In genomic region chr2:68855550-68855949, GRCh38 we compare ENCODE assay signal across 38 cellular contexts. TPM values are rescaled to one million over a fixed set of nuclear protein-coding genes. Genes with fewer than 3 reads are reported as not detected.
"Had no signal": no experiment of that assay in that cellular context is flagged by ENCODE, and none has a peak within 500 bp of the region (broad histone marks: within the 10 kb centered on the region; RNA-seq: fewer than 3 reads in every experiment).

No MANE protein-coding gene starts in this region.

- DNase-seq: activated CD4-positive, alpha-beta memory T cell treated with anti-CD3 and anti-CD28 coated beads, Interleukin-2, amount 10 ng/mL, durations not matched to agents 7 days and 5 days; activated CD4-positive, alpha-beta T cell treated with anti-CD3 and anti-CD28 coated beads for 1 hour; activated CD4-positive, alpha-beta T cell treated with anti-CD3 and anti-CD28 coated beads for 4 hours; activated CD4-positive, alpha-beta T cell treated with anti-CD3 and anti-CD28 coated beads, Interleukin-2, amount 10 ng/mL, durations not matched to agents 7 days and 5 days; activated CD4-positive, alpha-beta T cell treated with anti-CD3 and anti-CD28 coated beads, Interleukin-2, amount 50 U/mL, for 4 hours; activated CD8-positive, alpha-beta memory T cell treated with anti-CD3 and anti-CD28 coated beads, Interleukin-2, amount 50 U/mL, for 48 hours; activated gamma-delta T cell; activated naive CD4-positive, alpha-beta T cell; activated naive CD4-positive, alpha-beta T cell treated with anti-CD3 and anti-CD28 coated beads, Interleukin-2, amount 10 ng/mL, durations not matched to agents 7 days and 5 days; activated naive CD8-positive, alpha-beta T cell treated with anti-CD3 and anti-CD28 coated beads, Interleukin-2, amount 10 ng/mL, durations not matched to agents 7 days and 5 days; activated T-cell treated with anti-CD3 and anti-CD28 coated beads for 4 hours; activated T-cell treated with anti-CD3 and anti-CD28 coated beads, Interleukin-2, amount 50 U/mL, for 24 hours; activated T-cell treated with anti-CD3 and anti-CD28 coated beads, Interleukin-2, amount 50 U/mL, for 72 hours; amniotic stem cell; anterior cingulate cortex; brain microvascular endothelial cell; dermis blood vessel endothelial cell; effector CD8-positive, alpha-beta T cell; esophagus squamous epithelium; foreskin melanocyte; heart right ventricle; T-helper 2 cell had no signal

- H3K79me2 ChIP-seq: hepatocyte had no signal

- H3K36me3 Mint-ChIP-seq: activated naive CD4-positive, alpha-beta T cell treated with anti-CD3 and anti-CD28 coated beads, Interleukin-2, amount 10 ng/mL, durations not matched to agents 7 days and 5 days; activated naive CD4-positive, alpha-beta T cell treated with anti-CD3 and anti-CD28 coated beads, Interleukin-2, amount 50 U/mL, for 72 hours; activated naive CD8-positive, alpha-beta T cell treated with anti-CD3 and anti-CD28 coated beads, Interleukin-2, amount 10 ng/mL, durations not matched to agents 7 days and 5 days; WTC11 had no signal

- H3K4me3 ChIP-seq: coronary artery, esophagus squamous epithelium, gastroesophageal sphincter, heart right ventricle, hepatocyte had no signal

- H3K27me3 ChIP-seq: esophagus squamous epithelium, gastroesophageal sphincter had no signal

- H3K27ac Mint-ChIP-seq: activated CD4-positive, alpha-beta memory T cell treated with anti-CD3 and anti-CD28 coated beads, Interleukin-2, amount 10 ng/mL, durations not matched to agents 7 days and 5 days; activated CD4-positive, alpha-beta T cell treated with anti-CD3 and anti-CD28 coated beads, Interleukin-2, amount 10 ng/mL, durations not matched to agents 7 days and 5 days; activated naive CD4-positive, alpha-beta T cell treated with anti-CD3 and anti-CD28 coated beads, Interleukin-2, amount 10 ng/mL, durations not matched to agents 7 days and 5 days; activated naive CD4-positive, alpha-beta T cell treated with anti-CD3 and anti-CD28 coated beads, Interleukin-2, amount 50 U/mL, for 72 hours; activated naive CD8-positive, alpha-beta T cell treated with anti-CD3 and anti-CD28 coated beads, Interleukin-2, amount 10 ng/mL, durations not matched to agents 7 days and 5 days; activated T-cell treated with anti-CD3 and anti-CD28 coated beads, Interleukin-2, amount 50 U/mL, for 24 hours; activated T-cell treated with anti-CD3 and anti-CD28 coated beads, Interleukin-2, amount 50 U/mL, for 72 hours; WTC11 had no signal

- H3K4me1 ChIP-seq: esophagus squamous epithelium, gastroesophageal sphincter had no signal

- H3K4me3 Mint-ChIP-seq: activated CD4-positive, alpha-beta memory T cell treated with anti-CD3 and anti-CD28 coated beads, Interleukin-2, amount 10 ng/mL, durations not matched to agents 7 days and 5 days; activated CD4-positive, alpha-beta T cell treated with anti-CD3 and anti-CD28 coated beads, Interleukin-2, amount 10 ng/mL, durations not matched to agents 7 days and 5 days; activated naive CD4-positive, alpha-beta T cell treated with anti-CD3 and anti-CD28 coated beads, Interleukin-2, amount 10 ng/mL, durations not matched to agents 7 days and 5 days; activated naive CD8-positive, alpha-beta T cell treated with anti-CD3 and anti-CD28 coated beads, Interleukin-2, amount 10 ng/mL, durations not matched to agents 7 days and 5 days; activated T-cell treated with anti-CD3 and anti-CD28 coated beads, Interleukin-2, amount 50 U/mL, for 24 hours; activated T-cell treated with anti-CD3 and anti-CD28 coated beads, Interleukin-2, amount 50 U/mL, for 72 hours; central memory CD8-positive, alpha-beta T cell; WTC11 had no signal

- ATAC-seq: activated naive CD4-positive, alpha-beta T cell treated with anti-CD3 and anti-CD28 coated beads, Interleukin-2, amount 50 U/mL, for 72 hours; activated T-cell treated with anti-CD3 and anti-CD28 coated beads, Interleukin-2, amount 50 U/mL, for 72 hours; gastroesophageal sphincter; heart right ventricle; WTC11 had no signal

- H3K27ac ChIP-seq: brain microvascular endothelial cell, coronary artery, epithelial cell of prostate, esophagus squamous epithelium, gastroesophageal sphincter, heart right ventricle, hepatocyte, VCaP had no signal

- H3K9me3 ChIP-seq: esophagus squamous epithelium, gastroesophageal sphincter, heart right ventricle had no signal

- H2AFZ ChIP-seq: hepatocyte had no signal

- H3K36me3 ChIP-seq: brain microvascular endothelial cell, esophagus squamous epithelium, gastroesophageal sphincter, heart right ventricle had no signal

- H3K9me3 Mint-ChIP-seq: activated CD4-positive, alpha-beta memory T cell treated with anti-CD3 and anti-CD28 coated beads, Interleukin-2, amount 10 ng/mL, durations not matched to agents 7 days and 5 days; activated CD4-positive, alpha-beta T cell treated with anti-CD3 and anti-CD28 coated beads, Interleukin-2, amount 10 ng/mL, durations not matched to agents 7 days and 5 days; activated naive CD4-positive, alpha-beta T cell treated with anti-CD3 and anti-CD28 coated beads, Interleukin-2, amount 10 ng/mL, durations not matched to agents 7 days and 5 days; activated naive CD4-positive, alpha-beta T cell treated with anti-CD3 and anti-CD28 coated beads, Interleukin-2, amount 50 U/mL, for 72 hours; activated naive CD8-positive, alpha-beta T cell treated with anti-CD3 and anti-CD28 coated beads, Interleukin-2, amount 10 ng/mL, durations not matched to agents 7 days and 5 days; activated T-cell treated with anti-CD3 and anti-CD28 coated beads, Interleukin-2, amount 50 U/mL, for 24 hours; activated T-cell treated with anti-CD3 and anti-CD28 coated beads, Interleukin-2, amount 50 U/mL, for 72 hours; central memory CD8-positive, alpha-beta T cell; WTC11 had no signal

- H3K4me2 ChIP-seq: hepatocyte had no signal

RNA-seq across cellular contexts. Expression of gene BMP10, which starts 15.6 kb away (rescaled TPM):
- total RNA-seq: activated CD4-positive, alpha-beta T cell treated with anti-CD3 and anti-CD28 coated beads, Interleukin-2, amount 10 ng/mL, durations not matched to agents 7 days and 5 days; activated naive CD4-positive, alpha-beta T cell treated with anti-CD3 and anti-CD28 coated beads, Interleukin-2, amount 50 U/mL, for 72 hours; activated naive CD8-positive, alpha-beta T cell treated with anti-CD3 and anti-CD28 coated beads, Interleukin-2, amount 10 ng/mL, durations not matched to agents 7 days and 5 days; activated T-cell treated with anti-CD3 and anti-CD28 coated beads, Interleukin-2, amount 50 U/mL, for 72 hours; astrocyte; bronchial epithelial cell; cerebellum; dermis blood vessel endothelial cell; endothelial cell of umbilical vein; esophagus squamous epithelium; fibroblast of lung; fibroblast of villous mesenchyme; glomerular endothelial cell; WTC11 had no signal
- polyA plus RNA-seq: endothelial cell of umbilical vein, esophagus, fibroblast of lung, hepatocyte had no signal
